Comparison of ENCODE assay signal across 17 cellular contexts in genomic region chr2:134782107-134782506, GRCh38. TPM values are rescaled to one million over a fixed set of nuclear protein-coding genes. Genes with fewer than 3 reads are reported as not detected.
DNase-seq lines count a peak whose midpoint lies in the region; ATAC-seq and TF ChIP-seq lines count a peak whose summit lies in the region.
"Had no signal": no experiment of that assay in that cellular context is flagged by ENCODE, and none has a peak within 500 bp of the region (broad histone marks: within the 10 kb centered on the region; RNA-seq: fewer than 3 reads in every experiment).

No MANE protein-coding gene starts in this region.

- DNase-seq in RPMI8226 (peak; percentile 9), left lobe of liver (ENCODE audit: low spot score) (no peak), mesenteric fat pad (ENCODE audit: low spot score) (peak; percentile 14), pons (ENCODE audit: low spot score) (peak; percentile 25), WERI-Rb-1 (no peak), hippocampal formation (lab: John Stamatoyannopoulos, UW) (no peak), nucleus accumbens (lab: John Stamatoyannopoulos, UW) (no peak)
- DNase-seq: BE2C; C1 segment of cervical spinal cord; Caco-2; Calu3; CD4-positive, alpha-beta T cell; CD8-positive, alpha-beta T cell; DMS79 treated with DMSO at 0.1 percent for 48 hours had no signal

- peak; percentile 5 for ATAC-seq in left lobe of liver
- ATAC-seq in GM19328 (IDR thresholded peaks at IDR 0.05; ENCODE audit: unreplicated experiment): no peak
- ATAC-seq: CD8-positive, alpha-beta T cell had no signal

- no peak overlapping the region for H3K27ac ChIP-seq in WERI-Rb-1
- H3K27ac ChIP-seq: BLaER1 had no signal

- no peaks in the 10 kb centered on the region for H3K36me3 ChIP-seq in WERI-Rb-1
- H3K36me3 ChIP-seq: BE2C, BLaER1 had no signal

- peaks cover 2% of the 10 kb centered on the region for H3K9me3 ChIP-seq in WERI-Rb-1 (ENCODE audit: severe bottlenecking)
- H3K9me3 ChIP-seq: BE2C, BLaER1, Caco-2 had no signal

- no peaks in the 10 kb centered on the region for H3K27me3 ChIP-seq in WERI-Rb-1 (ENCODE audit: insufficient read depth, low read depth, severe bottlenecking)
- H3K27me3 ChIP-seq: BE2C, BLaER1 had no signal

- TF ChIP-seq CTCF in WERI-Rb-1 (IDR thresholded peaks at IDR 0.05; ENCODE audit: low read depth, low read length): no peak

- no peak overlapping the region for H3K4me3 ChIP-seq in WERI-Rb-1 (ENCODE audit: low read depth, low read length)
- H3K4me3 ChIP-seq: BLaER1 had no signal

RNA-seq across cellular contexts. Expression of gene ACMSD, which starts 56.3 kb away (rescaled TPM):
- total RNA-seq in left lobe of liver: 123 TPM
- not detected for total RNA-seq in mesenteric fat pad
- total RNA-seq: A673; Caco-2; Calu3; CD4-positive, alpha-beta T cell; CD8-positive, alpha-beta T cell had no signal

Comparison
In these comparisons a context has a peak if more than half of its experiments do, and no peak if none do; other contexts are left out.
1. DNase-seq: peak in RPMI8226 (single experiment), mesenteric fat pad (single experiment) and pons (single experiment); none in left lobe of liver (single experiment), WERI-Rb-1 (single experiment), hippocampal formation (0 of 2) and nucleus accumbens (0 of 56).
2. RNA of gene ACMSD, which starts 56.3 kb away (total RNA-seq): 123 TPM in left lobe of liver (single experiment); not detected in mesenteric fat pad (single experiment); every median in the first group is over 100 times any median in the second.